8 cellular contexts compared by ENCODE assay signal in the genomic region with DNA sequence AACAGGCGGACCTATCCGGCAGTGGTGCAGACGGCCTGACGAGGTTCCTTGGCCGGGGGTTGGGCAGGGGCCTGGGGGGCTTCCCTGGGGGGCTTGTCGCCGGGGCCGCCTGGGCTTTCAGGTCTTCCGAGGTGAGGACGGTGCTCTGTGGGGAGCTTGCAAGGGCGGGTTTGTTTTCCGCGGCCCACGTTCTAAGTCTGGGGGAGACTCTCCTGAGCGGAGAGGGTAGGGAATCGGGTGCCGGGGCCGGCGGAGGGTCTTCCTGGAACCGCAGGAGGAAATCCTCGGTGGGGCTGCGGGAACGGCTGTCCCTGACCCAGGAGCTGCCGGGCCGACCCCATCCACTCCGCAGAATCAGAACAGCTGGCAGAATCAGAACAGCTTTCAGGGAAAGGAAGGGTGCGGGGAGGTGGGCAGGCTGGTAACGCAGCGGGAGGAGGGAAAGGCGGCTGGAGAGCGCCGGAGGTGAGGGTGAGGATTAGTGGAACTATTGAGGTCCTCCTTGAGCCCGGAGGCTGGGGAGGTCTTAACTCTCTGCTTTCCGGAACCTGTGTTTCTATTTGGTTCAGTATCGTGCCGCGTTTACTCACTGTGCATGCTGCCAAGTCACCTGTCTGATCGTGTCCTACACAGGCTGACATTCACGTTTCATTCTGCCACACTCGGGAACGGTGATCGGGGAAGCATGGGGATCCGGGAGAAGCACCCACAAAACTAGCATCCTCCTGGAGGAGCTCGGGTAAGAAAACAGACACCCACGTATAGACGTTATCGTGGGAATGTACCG. TPM values are rescaled to one million over a fixed set of nuclear protein-coding genes. Genes with fewer than 3 reads are reported as not detected.
A peak's percentile ranks its signal among the peaks of the same experiment; 100 is the strongest.
DNase-seq lines count a peak whose midpoint lies in the region; ATAC-seq, FAIRE-seq and TF ChIP-seq lines count a peak whose summit lies in the region.

No MANE protein-coding gene starts in this region.

- H3K4me1 ChIP-seq in CD8-positive, alpha-beta memory T cell (ENCODE audit: insufficient read depth, low read length): peaks cover 53% of the 10 kb centered on the region
- H3K4me1 ChIP-seq in colonic mucosa: peaks cover 18% of the 10 kb centered on the region
- peaks cover 61% of the 10 kb centered on the region for H3K4me1 ChIP-seq in HepG2 (ENCODE audit: insufficient read depth, low read length)

- TF ChIP-seq EP300 in HepG2 (IDR thresholded peaks at IDR 0.05; ENCODE audit: low read depth in 2 of 2, low read length in 2 of 2) (no peak), HepG2 (CRISPR knock-in tag; IDR thresholded peaks at IDR 0.05; ENCODE audit: borderline replicate concordance) (no peak)

- peak overlapping the region; percentile 80 for H3K27ac ChIP-seq in CD8-positive, alpha-beta memory T cell (ENCODE audit: low read depth, low read length)
- H3K27ac ChIP-seq in SU-DHL-6 (ENCODE audit: low read depth, low read length) (peak overlapping the region; percentile 60), colonic mucosa (peak overlapping the region; percentile 69), HepG2 (ENCODE audit: extremely low read length, insufficient read depth, low read length) (peak overlapping the region; percentile 77)

- intact Hi-C loops in colonic mucosa (cut with DNase I): loop anchor here (5.0 kb wide), 1 partner anchor 35 kb away; no protein-coding TSS in a partner anchor
- intact Hi-C loops in HepG2 (cut with micrococcal nuclease; ENCODE audit: unreplicated experiment): loop anchor here (1.0 kb wide), 2 partner anchors 41 to 507 kb away; no protein-coding TSS in a partner anchor

- H3K4me2 ChIP-seq in SU-DHL-6 (ENCODE audit: low read depth, low read length, poor library complexity, severe bottlenecking) (peak overlapping the region; percentile 82), HepG2 (ENCODE audit: low read depth, low read length) (peak overlapping the region; percentile 87)

- no peaks in the 10 kb centered on the region for H3K9me3 Mint-ChIP-seq in CD8-positive, alpha-beta memory T cell
- H3K9me3 Mint-ChIP-seq in stimulated activated naive B cell treated with anti-CD40 and anti-IgM and Interleukin-4, amounts not matched to agents 10 μg/mL and 1 μg/mL and 100 μg/mL, for 72 hours: no peaks in the 10 kb centered on the region

- POLR2A ChIA-PET in CD8-positive, alpha-beta memory T cell (lab: Charles Lee): interaction anchor here (0.7 to 2.0 kb wide), 7 partner anchors 12 to 506 kb away, joined by 3 to 14 read pairs (median 3); no protein-coding TSS in a partner anchor
- POLR2A ChIA-PET in HepG2 (lab: Yijun Ruan, JAX): interaction anchor here (0.7 to 3.2 kb wide), 17 partner anchors 10 to 78 kb away, joined by 3 to 47 read pairs (median 6); partner anchors contain the start of genes COG1 and CPSF4L

- no peaks in the 10 kb centered on the region for H3K27me3 Mint-ChIP-seq in CD8-positive, alpha-beta memory T cell
- no peaks in the 10 kb centered on the region for H3K27me3 Mint-ChIP-seq in stimulated activated naive B cell treated with anti-CD40 and anti-IgM and Interleukin-4, amounts not matched to agents 10 μg/mL and 1 μg/mL and 100 μg/mL, for 72 hours

- CTCF ChIA-PET in CD8-positive, alpha-beta memory T cell (lab: Charles Lee): interaction anchor here (0.7 to 2.8 kb wide), 11 partner anchors 10 to 507 kb away, joined by 3 to 14 read pairs (median 5); partner anchors contain the start of genes CDC42EP4 and COG1
- CTCF ChIA-PET in HepG2 (lab: Yijun Ruan, JAX; ENCODE audit: low intra/inter-chr PET ratio, low total read pairs): interaction anchor here (1.5 kb wide), 1 partner anchor 505 kb away, joined by 3 read pairs; no protein-coding TSS in a partner anchor

- no peaks in the 10 kb centered on the region for H4K20me1 ChIP-seq in SU-DHL-6 (ENCODE audit: low read depth, low read length)
- no peaks in the 10 kb centered on the region for H4K20me1 ChIP-seq in HepG2 (ENCODE audit: insufficient read depth, low read length)

- peaks cover 64% of the 10 kb centered on the region for H3K79me2 ChIP-seq in SU-DHL-6 (ENCODE audit: insufficient read depth, low read length)
- peaks cover 67% of the 10 kb centered on the region for H3K79me2 ChIP-seq in HepG2 (ENCODE audit: insufficient read depth, low read length)

- TSS peak; percentile 50 for BruUV-seq in HepG2 (replicated peaks; lab: Mats Ljungman, UMichigan)

- peak overlapping the region; percentile 87 for H3K4me3 ChIP-seq in CD8-positive, alpha-beta memory T cell (ENCODE audit: low read length)
- H3K4me3 ChIP-seq in SU-DHL-6 (ENCODE audit: insufficient read depth, low read length, poor library complexity, severe bottlenecking) (peak overlapping the region; percentile 93), colonic mucosa (peak overlapping the region; percentile 96), HepG2 (replicated peaks in 1 of 3; ENCODE audit: insufficient read depth in 1 of 3, low read depth in 2 of 3, low read length in 3 of 3) (peak overlapping the region; percentile 97 to 98 (median 97))

- no peaks in the 10 kb centered on the region for H3K9me2 ChIP-seq in SU-DHL-6 (replicated peaks; ENCODE audit: insufficient read depth, low read length)

- H2AFZ ChIP-seq in SU-DHL-6 (ENCODE audit: low read depth, low read length, severe bottlenecking): peak overlapping the region; percentile 78
- no peak overlapping the region for H2AFZ ChIP-seq in HepG2 (ENCODE audit: low read length)

- under 1% methylated on average over 43 of the region's 48 CpGs for WGBS in HepG2 (ENCODE audit: low lambda C conversion rate)

- in situ Hi-C loops in HepG2 (cut with HindIII; ENCODE audit: extremely low pct_ligation_motif_present, low pct_unique_long_range_greater_than_20kb): loop anchor here (5.0 kb wide), 1 partner anchor 40 kb away; the partner anchor contains the start of gene COG1

- no peaks in the 10 kb centered on the region for H3K9me3 ChIP-seq in CD8-positive, alpha-beta memory T cell (ENCODE audit: low read length)
- no peaks in the 10 kb centered on the region for H3K9me3 ChIP-seq in SU-DHL-6 (ENCODE audit: insufficient read depth, low read length)
- no peaks in the 10 kb centered on the region for H3K9me3 ChIP-seq in colonic mucosa
- H3K9me3 ChIP-seq in HepG2 (ENCODE audit: low read length): no peaks in the 10 kb centered on the region

- peaks cover 4 to 33% (median 6%) of the 10 kb centered on the region in 3 donors for H3K36me3 Mint-ChIP-seq in CD8-positive, alpha-beta memory T cell
- H3K36me3 Mint-ChIP-seq in stimulated activated naive B cell treated with anti-CD40 and anti-IgM and Interleukin-4, amounts not matched to agents 10 μg/mL and 1 μg/mL and 100 μg/mL, for 72 hours: peaks cover 18 to 20% of the 10 kb centered on the region in 2 donors

- peaks cover 61 to 83% (median 73%) of the 10 kb centered on the region in 3 donors for H3K4me1 Mint-ChIP-seq in CD8-positive, alpha-beta memory T cell
- peaks cover 39 to 60% of the 10 kb centered on the region in 2 donors for H3K4me1 Mint-ChIP-seq in stimulated activated naive B cell treated with anti-CD40 and anti-IgM and Interleukin-4, amounts not matched to agents 10 μg/mL and 1 μg/mL and 100 μg/mL, for 72 hours

- DNase-seq in CD8-positive, alpha-beta memory T cell: peak in 2 of 5 donors; percentile 6 to 52
- DNase-seq in colonic mucosa (peak; percentile 58), HepG2 (ENCODE audit: low spot score) (no peak), OCI-M2 (lab: John Stamatoyannopoulos, UW; ENCODE audit: unreplicated experiment) (no peak)
- DNase-seq in stimulated activated naive B cell treated with anti-CD40 and anti-IgM and Interleukin-4, amounts not matched to agents 10 μg/mL and 1 μg/mL and 100 μg/mL, for 72 hours: peak; percentile 9

- peak overlapping the region; percentile 92 for H3K9ac ChIP-seq in SU-DHL-6 (ENCODE audit: low read length)
- H3K9ac ChIP-seq in colonic mucosa (ENCODE audit: low read depth in 2 of 2, low read length in 2 of 2): peak overlapping the region; percentile 70 to 94
- H3K9ac ChIP-seq in HepG2 (ENCODE audit: insufficient read depth, low read depth, low read length): peak overlapping the region; percentile 78

- FAIRE-seq in HepG2 (lab: Jason Lieb, UNC): no peak

- no peak for TF ChIP-seq CTCF in SU-DHL-6 (IDR thresholded peaks at IDR 0.05; ENCODE audit: insufficient read depth, low read length, poor library complexity, severe bottlenecking)
- no peak for TF ChIP-seq CTCF in colonic mucosa (IDR thresholded peaks at IDR 0.05)
- no peak for TF ChIP-seq CTCF in HepG2 (CRISPR knock-in tag; IDR thresholded peaks at IDR 0.05)

- ATAC-seq in GM19324 (IDR thresholded peaks at IDR 0.05; ENCODE audit: low FRiP score, unreplicated experiment): peak; percentile 24
- peak; percentile 34 for ATAC-seq in HG03354 (IDR thresholded peaks at IDR 0.05; ENCODE audit: poor library complexity, severe bottlenecking, unreplicated experiment)
- peak; percentile 64 for ATAC-seq in HepG2
- ATAC-seq in stimulated activated naive B cell treated with anti-CD40 and anti-IgM and Interleukin-4, amounts not matched to agents 10 μg/mL and 1 μg/mL and 100 μg/mL, for 72 hours (replicated peaks): peak; percentile 47 to 61

- H3K36me3 ChIP-seq in CD8-positive, alpha-beta memory T cell (ENCODE audit: insufficient read depth, low read length): no peaks in the 10 kb centered on the region
- peaks cover 13% of the 10 kb centered on the region; the same call in 1 of the 2 replicates for H3K36me3 ChIP-seq in SU-DHL-6 (ENCODE audit: low read length)
- peaks cover 10% of the 10 kb centered on the region for H3K36me3 ChIP-seq in colonic mucosa
- peaks cover 8 to 17% of the 10 kb centered on the region in 2 experiments for H3K36me3 ChIP-seq in HepG2 (replicated peaks in 1 of 2; ENCODE audit: control insufficient read depth in 1 of 2, insufficient read depth in 2 of 2, low read length in 2 of 2)

- no peak for TF ChIP-seq POLR2A in HepG2 (IDR thresholded peaks at IDR 0.05; ENCODE audit: insufficient read depth in 1 of 2, low read depth in 2 of 2, low read length in 2 of 2)

- H3K27me3 ChIP-seq in CD8-positive, alpha-beta memory T cell (ENCODE audit: insufficient read depth, low read length, poor library complexity, severe bottlenecking): no peaks in the 10 kb centered on the region
- H3K27me3 ChIP-seq in SU-DHL-6 (ENCODE audit: low read length) (no peaks in the 10 kb centered on the region), colonic mucosa (no peaks in the 10 kb centered on the region), HepG2 (ENCODE audit: control insufficient read depth in 1 of 2, insufficient read depth in 2 of 2, low read length in 2 of 2) (peaks cover 0 to 4% of the 10 kb centered on the region in 2 experiments; a peak in 1 of 5 replicates)

- peak overlapping the region; percentile 95 to 97 (median 96) for H3K4me3 Mint-ChIP-seq in CD8-positive, alpha-beta memory T cell
- peak overlapping the region; percentile 89 to 97 for H3K4me3 Mint-ChIP-seq in stimulated activated naive B cell treated with anti-CD40 and anti-IgM and Interleukin-4, amounts not matched to agents 10 μg/mL and 1 μg/mL and 100 μg/mL, for 72 hours

- H3F3A ChIP-seq in SU-DHL-6 (ENCODE audit: insufficient read depth): no peaks in the 10 kb centered on the region

- peak overlapping the region; percentile 82 to 99 (median 97) for H3K27ac Mint-ChIP-seq in CD8-positive, alpha-beta memory T cell
- peak overlapping the region; percentile 97 for H3K27ac Mint-ChIP-seq in stimulated activated naive B cell treated with anti-CD40 and anti-IgM and Interleukin-4, amounts not matched to agents 10 μg/mL and 1 μg/mL and 100 μg/mL, for 72 hours

- TF ChIP-seq RAD21 in HepG2 (CRISPR knock-in tag; IDR thresholded peaks at IDR 0.05): no peak

RNA-seq across cellular contexts. Expression of gene CPSF4L, which starts 28.9 kb away (rescaled TPM):
- total RNA-seq in CD8-positive, alpha-beta memory T cell: not detected
- not detected for polyA plus RNA-seq in CD8-positive, alpha-beta memory T cell
- total RNA-seq in colonic mucosa: not detected
- total RNA-seq in HepG2 (2016; rRNA removed; fragmentation: Illumina TruSeq; extraction: Trizol): 0.73 and 0.94 TPM in 2 replicates
- 1.3 and 1.5 TPM in 2 replicates for total RNA-seq in HepG2 (2016; cell fraction: cytosol; rRNA removed; fragmentation: Illumina TruSeq; extraction: Trizol; ENCODE audit: low read depth)
- total RNA-seq in HepG2 (2016; cell fraction: insoluble cytoplasmic fraction; rRNA removed; fragmentation: Illumina TruSeq; extraction: Trizol): 0.76 and 1.1 TPM in 2 replicates
- 1.3 and 1.5 TPM in 2 replicates for total RNA-seq in HepG2 (2016; cell fraction: membrane; rRNA removed; fragmentation: Illumina TruSeq; extraction: Trizol)
- 0.99 and 1.5 TPM in 2 replicates for total RNA-seq in HepG2 (2016; cell fraction: nucleus; rRNA removed; fragmentation: Illumina TruSeq; extraction: Trizol)
- polyA plus RNA-seq in HepG2 (2011; rRNA removed): 1.2 and 1.6 TPM in 2 replicates
- 0.32 and 0.70 TPM in 2 replicates for polyA plus RNA-seq in HepG2 (2011; cell fraction: cytosol; rRNA removed)
- polyA plus RNA-seq in HepG2 (2011; cell fraction: nucleus; rRNA removed): 0.21 TPM in 1 of 2 replicates, not detected in the other
- polyA plus RNA-seq in HepG2 (2012): 0.25 and 0.48 TPM in 2 replicates
- 0.86 and 1.8 TPM in 2 replicates for polyA plus RNA-seq in HepG2 (2016; cell fraction: cytosol; fragmentation: Illumina TruSeq; extraction: Trizol; ENCODE audit: low read depth)
- 0.60 and 1.3 TPM in 2 replicates for polyA plus RNA-seq in HepG2 (2016; cell fraction: insoluble cytoplasmic fraction; fragmentation: Illumina TruSeq; extraction: Trizol; ENCODE audit: low read depth)
- polyA plus RNA-seq in HepG2 (2016; cell fraction: membrane; fragmentation: Illumina TruSeq; extraction: Trizol; ENCODE audit: low read depth): 1.3 and 1.5 TPM in 2 replicates
- polyA plus RNA-seq in HepG2 (2016; cell fraction: nucleus; fragmentation: Illumina TruSeq; extraction: Trizol; ENCODE audit: insufficient read depth, low read depth): not detected in 2 replicates
- polyA minus RNA-seq in HepG2 (2011; rRNA and poly(A)+ RNA removed; ENCODE audit: low replicate concordance): 0.42 TPM in 1 of 2 replicates, not detected in the other
- not detected in 2 replicates for polyA minus RNA-seq in HepG2 (2011; cell fraction: cytosol; rRNA and poly(A)+ RNA removed)
- 1.3 TPM in 1 of 2 replicates, not detected in the other for polyA minus RNA-seq in HepG2 (2011; cell fraction: nucleus; rRNA and poly(A)+ RNA removed)

RNA-seq across cellular contexts. Expression of gene COG1, which starts 39.9 kb away (rescaled TPM):
- total RNA-seq in CD8-positive, alpha-beta memory T cell: 10 to 100 TPM; 24.6 to 26.5 TPM
- 24.0 TPM for polyA plus RNA-seq in CD8-positive, alpha-beta memory T cell
- total RNA-seq in colonic mucosa (10 to 100 TPM; 41.0 to 41.2 TPM), HepG2 (2016; rRNA removed; fragmentation: Illumina TruSeq; extraction: Trizol) (30.4 and 36.6 TPM in 2 replicates)
- total RNA-seq in HepG2 (2016; cell fraction: cytosol; rRNA removed; fragmentation: Illumina TruSeq; extraction: Trizol; ENCODE audit: low read depth): 31.1 and 36.5 TPM in 2 replicates
- 27.8 and 35.5 TPM in 2 replicates for total RNA-seq in HepG2 (2016; cell fraction: insoluble cytoplasmic fraction; rRNA removed; fragmentation: Illumina TruSeq; extraction: Trizol)
- total RNA-seq in HepG2 (2016; cell fraction: membrane; rRNA removed; fragmentation: Illumina TruSeq; extraction: Trizol): 23.1 and 24.1 TPM in 2 replicates
- 30.5 and 33.6 TPM in 2 replicates for total RNA-seq in HepG2 (2016; cell fraction: nucleus; rRNA removed; fragmentation: Illumina TruSeq; extraction: Trizol)
- polyA plus RNA-seq in HepG2 (2011; rRNA removed): 39.7 and 42.4 TPM in 2 replicates
- polyA plus RNA-seq in HepG2 (2011; cell fraction: cytosol; rRNA removed): 17.6 and 17.9 TPM in 2 replicates
- polyA plus RNA-seq in HepG2 (2011; cell fraction: nucleus; rRNA removed): 109 and 125 TPM in 2 replicates
- polyA plus RNA-seq in HepG2 (2012): 39.9 and 40.8 TPM in 2 replicates
- 7.6 and 9.4 TPM in 2 replicates for polyA plus RNA-seq in HepG2 (2016; cell fraction: cytosol; fragmentation: Illumina TruSeq; extraction: Trizol; ENCODE audit: low read depth)
- polyA plus RNA-seq in HepG2 (2016; cell fraction: insoluble cytoplasmic fraction; fragmentation: Illumina TruSeq; extraction: Trizol; ENCODE audit: low read depth): 29.1 and 39.8 TPM in 2 replicates
- polyA plus RNA-seq in HepG2 (2016; cell fraction: membrane; fragmentation: Illumina TruSeq; extraction: Trizol; ENCODE audit: low read depth): 12.3 and 15.1 TPM in 2 replicates
- 67.3 and 73.0 TPM in 2 replicates for polyA plus RNA-seq in HepG2 (2016; cell fraction: nucleus; fragmentation: Illumina TruSeq; extraction: Trizol; ENCODE audit: insufficient read depth, low read depth)
- polyA minus RNA-seq in HepG2 (2011; rRNA and poly(A)+ RNA removed; ENCODE audit: low replicate concordance): 29.1 and 63.0 TPM in 2 replicates
- polyA minus RNA-seq in HepG2 (2011; cell fraction: cytosol; rRNA and poly(A)+ RNA removed): 21.6 and 22.3 TPM in 2 replicates
- polyA minus RNA-seq in HepG2 (2011; cell fraction: nucleus; rRNA and poly(A)+ RNA removed): 95.8 and 106 TPM in 2 replicates

Comparison
In these comparisons a context has a peak if more than half of its experiments do, and no peak if none do; other contexts are left out.
1. DNase-seq: peak in colonic mucosa (single experiment) and stimulated activated naive B cell treated with anti-CD40 and anti-IgM and Interleukin-4, amounts not matched to agents 10 μg/mL and 1 μg/mL and 100 μg/mL, for 72 hours (single experiment); none in HepG2 (single experiment) and OCI-M2 (single experiment).
2. Peak in every context shown above with its lines, with median percentiles within 50 percentile points of each other: H3K27ac ChIP-seq, H3K4me3 ChIP-seq, ATAC-seq and H3K9ac ChIP-seq.